1 cellular context compared by ENCODE assay signal in genomic region chr1:154994269-154994977, GRCh38.
TF ChIP-seq lines count a peak whose summit lies in the region.

No MANE protein-coding gene starts in this region.

TF ChIP-seq in HEK293, 187 proteins besides CTCF, POLR2A, EP300 and RAD21:
- TF ChIP-seq ZNF449 (tag by site-specific recombination; IDR thresholded peaks at IDR 0.05) (no peak), ZNF600 (tag by site-specific recombination; IDR thresholded peaks at IDR 0.05) (peak; percentile 49; the same call in 1 of the 2 replicates)
TF ChIP-seq in HEK293: peak in this region for 1.
